In the genomic region with DNA sequence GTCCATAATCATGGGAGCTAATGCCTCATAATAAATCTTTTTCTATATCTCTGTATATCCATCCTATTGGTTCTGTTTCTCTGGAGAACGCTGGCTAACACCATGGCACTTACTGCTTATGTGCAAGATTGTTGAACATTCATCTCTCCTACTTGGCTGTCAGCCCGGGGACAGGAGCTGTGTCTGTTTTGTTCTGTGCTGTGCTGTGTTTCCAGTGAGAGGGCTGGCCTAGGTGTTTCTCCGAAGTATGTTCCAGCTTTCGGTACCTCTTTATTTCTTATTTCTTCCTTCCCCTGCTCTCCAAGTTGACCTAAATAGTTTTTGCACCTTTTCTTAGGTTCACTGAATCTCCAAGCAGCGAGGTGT, we compare ENCODE assay signal across 8 cellular contexts. TPM values are rescaled to one million over a fixed set of nuclear protein-coding genes. Genes with fewer than 3 reads are reported as not detected.
DNase-seq lines count a peak whose midpoint lies in the region; ATAC-seq and TF ChIP-seq lines count a peak whose summit lies in the region.

No MANE protein-coding gene starts in this region.

- peak overlapping the region; percentile 44 for H3K4me3 ChIP-seq in fibroblast of mammary gland (ENCODE audit: control insufficient read depth, low read depth, low read length)

- TF ChIP-seq CTCF in fibroblast of mammary gland (conservative IDR thresholded peaks at IDR 0.05; ENCODE audit: control insufficient read depth, insufficient read depth, low read depth, low read length) (no peak), nephron progenitor cell (IDR thresholded peaks at IDR 0.05) (no peak)

- no peaks in the 10 kb centered on the region for H3K27me3 Mint-ChIP-seq in T-cell
- peaks cover 31% of the 10 kb centered on the region for H3K27me3 Mint-ChIP-seq in nephron progenitor cell (ENCODE audit: low read depth, poor library complexity)

- H3K9me3 Mint-ChIP-seq in T-cell, result no peaks in the 10 kb centered on the region
- H3K9me3 Mint-ChIP-seq in nephron progenitor cell, result no peaks in the 10 kb centered on the region

- peaks cover 28 to 40% (median 32%) of the 10 kb centered on the region in 3 donors for H3K4me1 Mint-ChIP-seq in T-cell
- H3K4me1 Mint-ChIP-seq in nephron progenitor cell, result peaks cover 59% of the 10 kb centered on the region

- H3K36me3 Mint-ChIP-seq in T-cell (no peaks in the 10 kb centered on the region), nephron progenitor cell (ENCODE audit: low read depth) (no peaks in the 10 kb centered on the region)

- CTCF ChIA-PET in T-cell (lab: Charles Lee), result interaction anchor here (0.6 to 1.6 kb wide), 17 partner anchors 9 to 51 kb away, joined by 3 to 37 read pairs (median 4); partner anchors contain the start of genes ATG101 (in 1 of the 2), NR4A1 (in 1 of the 2) and TAMALIN (in 1 of the 2)

- peak overlapping the region; percentile 64 to 85 for H3K27ac Mint-ChIP-seq in T-cell
- H3K27ac Mint-ChIP-seq in nephron progenitor cell, result peak overlapping the region; percentile 95

- POLR2A ChIA-PET in T-cell (lab: Charles Lee), result interaction anchor here (0.5 to 1.4 kb wide), 6 partner anchors 10 to 261 kb away, joined by 3 to 16 read pairs (median 3); partner anchors contain the start of genes TAMALIN (in 2 of the 2), ATG101 (in 1 of the 2) and NR4A1 (in 1 of the 2)

- DNase-seq in NCI-H748 (lab: John Stamatoyannopoulos, UW; ENCODE audit: unreplicated experiment), result peak; percentile 32
- DNase-seq in NCI-H748 treated with DMSO at 0.1 percent for 48 hours (lab: John Stamatoyannopoulos, UW), result no peak
- no peak for DNase-seq in T-cell
- DNase-seq in fibroblast of mammary gland (ENCODE audit: low read depth), result peak; percentile 86
- no peak for DNase-seq in nephron progenitor cell
- no peak for DNase-seq in SK-N-DZ (ENCODE audit: low spot score)

- H3K4me3 Mint-ChIP-seq in T-cell, result peak overlapping the region; percentile 66 to 71 (median 68)
- H3K4me3 Mint-ChIP-seq in nephron progenitor cell, result peak overlapping the region; percentile 82

- ATAC-seq in T-cell (replicated peaks in 1 of 4) (no peak), HG03175 (IDR thresholded peaks at IDR 0.05; ENCODE audit: unreplicated experiment) (no peak), GM19452 (IDR thresholded peaks at IDR 0.05; ENCODE audit: unreplicated experiment) (no peak)

RNA-seq across cellular contexts. Expression of gene NR4A1, which starts 18.8 kb away (rescaled TPM):
- total RNA-seq in T-cell, result 100 to 1,000 TPM in 1 of 5 donors, 10 to 100 TPM in 1, 1 to 10 TPM in 3; 5.9 to 103 (median 7.3) TPM
- polyA plus RNA-seq in SK-N-DZ (2014; cell fraction: cytosol; rRNA removed), result 14.7 and 19.6 TPM in 2 replicates
- 16.8 and 20.0 TPM in 2 replicates for polyA plus RNA-seq in SK-N-DZ (2014; cell fraction: nucleus; rRNA removed)

RNA-seq across cellular contexts. Expression of gene TAMALIN, which starts 25.7 kb away (rescaled TPM):
- 100 to 1,000 TPM in 2 of 5 donors, 10 to 100 TPM in 3; 31.7 to 480 (median 38.4) TPM for total RNA-seq in T-cell
- polyA plus RNA-seq in SK-N-DZ (2014; cell fraction: cytosol; rRNA removed), result 13.6 and 121 TPM in 2 replicates
- 24.1 and 50.0 TPM in 2 replicates for polyA plus RNA-seq in SK-N-DZ (2014; cell fraction: nucleus; rRNA removed)

RNA-seq across cellular contexts. Expression of gene ATG101, which starts 37.4 kb away (rescaled TPM):
- total RNA-seq in T-cell, result 10 to 100 TPM; 24.8 to 30.3 (median 25.9) TPM
- 57.9 and 64.7 TPM in 2 replicates for polyA plus RNA-seq in SK-N-DZ (2014; cell fraction: cytosol; rRNA removed)
- 40.6 and 41.2 TPM in 2 replicates for polyA plus RNA-seq in SK-N-DZ (2014; cell fraction: nucleus; rRNA removed)

RNA-seq across cellular contexts. Expression of gene SMIM41, which starts 47.1 kb away (rescaled TPM):
- under 1 TPM in 1 of 5 donors, not detected in 4; 0.41 TPM for total RNA-seq in T-cell
- polyA plus RNA-seq in SK-N-DZ (2014; cell fraction: cytosol; rRNA removed), result not detected in 2 replicates
- polyA plus RNA-seq in SK-N-DZ (2014; cell fraction: nucleus; rRNA removed), result not detected in 2 replicates

Comparison
In these comparisons a context has a peak if more than half of its experiments do, and no peak if none do; other contexts are left out.
1. DNase-seq: peak in NCI-H748 (single experiment) and fibroblast of mammary gland (single experiment); none in NCI-H748 treated with DMSO at 0.1 percent for 48 hours (single experiment), T-cell (0 of 34), nephron progenitor cell (single experiment) and SK-N-DZ (single experiment).